In the genomic region with DNA sequence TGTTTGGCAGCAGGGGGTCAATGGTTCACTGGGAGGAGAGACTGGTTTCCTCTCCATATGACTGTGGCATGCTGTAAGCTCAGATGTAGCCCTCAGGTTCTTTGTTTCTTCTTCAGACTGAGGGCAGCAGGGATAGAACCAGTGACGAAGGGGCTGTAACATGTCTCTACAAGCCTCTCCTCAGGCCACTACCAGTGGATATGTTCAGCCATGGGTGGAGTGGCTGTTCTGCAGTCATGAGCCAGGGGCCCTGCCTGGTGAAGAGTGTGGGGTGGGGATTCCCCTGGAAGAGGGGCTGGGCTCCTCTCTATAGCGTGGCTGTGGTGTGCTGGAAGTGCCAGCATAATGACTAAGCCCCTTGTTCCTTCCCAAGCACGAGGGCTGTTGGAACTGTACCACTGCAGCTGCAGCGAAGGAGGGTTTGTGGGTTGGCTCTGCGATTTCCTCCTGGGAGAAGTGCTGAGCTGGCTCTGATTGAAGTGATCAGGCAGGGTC, we compare ENCODE assay signal across 8 cellular contexts. TPM values are rescaled to one million over a fixed set of nuclear protein-coding genes. Genes with fewer than 3 reads are reported as not detected.
DNase-seq lines count a peak whose midpoint lies in the region; ATAC-seq and TF ChIP-seq lines count a peak whose summit lies in the region.

No MANE protein-coding gene starts in this region.

- TF ChIP-seq CTCF in epithelial cell of esophagus (IDR thresholded peaks at IDR 0.05; ENCODE audit: insufficient read depth, low read depth, low read length, missing control alignments): no peak
- no peak for TF ChIP-seq CTCF in vagina (IDR thresholded peaks at IDR 0.05)

- H3K27ac Mint-ChIP-seq in activated naive CD4-positive, alpha-beta T cell treated with anti-CD3 and anti-CD28 coated beads, Interleukin-2, amount 50 U/mL, for 72 hours: peak overlapping the region in 1 of 2 donors; percentile 52

- no peak for TF ChIP-seq POLR2A in vagina (IDR thresholded peaks at IDR 0.05)

- H3K4me1 ChIP-seq in vagina: no peaks in the 10 kb centered on the region

- no peaks in the 10 kb centered on the region for H3K36me3 ChIP-seq in vagina

- ATAC-seq in activated naive CD4-positive, alpha-beta T cell treated with anti-CD3 and anti-CD28 coated beads, Interleukin-2, amount 50 U/mL, for 72 hours: peak; percentile 72 to 88

- H3K27ac ChIP-seq in vagina: no peak overlapping the region

- H3K4me3 ChIP-seq in epithelial cell of esophagus (ENCODE audit: low read length): no peak overlapping the region
- no peak overlapping the region for H3K4me3 ChIP-seq in vagina

- DNase-seq in activated naive CD4-positive, alpha-beta T cell treated with anti-CD3 and anti-CD28 coated beads, Interleukin-2, amount 50 U/mL, for 72 hours (ENCODE audit: low spot score in 2 of 2): peak; percentile 16 to 60
- no peak for DNase-seq in activated naive CD4-positive, alpha-beta T cell treated with anti-CD3 and anti-CD28 coated beads, Interleukin-2, amount 50 U/mL, for 16 hours
- DNase-seq in HS-5 (ENCODE audit: low read depth) (peak; percentile 72), epithelial cell of esophagus (ENCODE audit: low read depth) (peak; percentile 98), pulmonary artery endothelial cell (ENCODE audit: low read depth, low spot score) (peak; percentile 36), 8988T (no peak), vagina (ENCODE audit: extremely low spot score in 2 of 2) (no peak), SK-N-DZ (ENCODE audit: low spot score) (no peak)

- H3K9me3 Mint-ChIP-seq in activated naive CD4-positive, alpha-beta T cell treated with anti-CD3 and anti-CD28 coated beads, Interleukin-2, amount 50 U/mL, for 72 hours: no peaks in the 10 kb centered on the region

- intact Hi-C loops in vagina (cut with DNase I): no loop called here

- no peaks in the 10 kb centered on the region for H3K27me3 ChIP-seq in vagina

- H3K9me3 ChIP-seq in vagina: no peaks in the 10 kb centered on the region

- H3K36me3 Mint-ChIP-seq in activated naive CD4-positive, alpha-beta T cell treated with anti-CD3 and anti-CD28 coated beads, Interleukin-2, amount 50 U/mL, for 72 hours: no peaks in the 10 kb centered on the region

RNA-seq across cellular contexts. Expression of a gene that starts 55.8 kb away (rescaled TPM):
- total RNA-seq in activated naive CD4-positive, alpha-beta T cell treated with anti-CD3 and anti-CD28 coated beads, Interleukin-2, amount 50 U/mL, for 72 hours: 10 to 100 TPM; 47.7 to 65.4 TPM
- total RNA-seq in pulmonary artery endothelial cell (29.3 and 32.8 TPM in 2 replicates), vagina (25.3 TPM)
- 52.4 and 60.2 TPM in 2 replicates for polyA plus RNA-seq in SK-N-DZ (2014; cell fraction: cytosol; rRNA removed)
- 38.3 and 49.1 TPM in 2 replicates for polyA plus RNA-seq in SK-N-DZ (2014; cell fraction: nucleus; rRNA removed)

Comparison
In these comparisons a context has a peak if more than half of its experiments do, and no peak if none do; other contexts are left out.
1. DNase-seq: peak in activated naive CD4-positive, alpha-beta T cell treated with anti-CD3 and anti-CD28 coated beads, Interleukin-2, amount 50 U/mL, for 72 hours (2 of 2), HS-5 (single experiment), epithelial cell of esophagus (single experiment) and pulmonary artery endothelial cell (single experiment); none in activated naive CD4-positive, alpha-beta T cell treated with anti-CD3 and anti-CD28 coated beads, Interleukin-2, amount 50 U/mL, for 16 hours (single experiment), 8988T (single experiment), vagina (0 of 2) and SK-N-DZ (single experiment).